ENCODE assay signal across 1 cellular context in genomic region chr6:33430991-33431879, GRCh38.
TF ChIP-seq lines count a peak whose summit lies in the region.

No MANE protein-coding gene starts in this region.

TF ChIP-seq in HEK293, 187 proteins besides CTCF, POLR2A, EP300 and RAD21 (continued from another document):
- peak; percentile 96 for TF ChIP-seq PRDM10 (tag by site-specific recombination; IDR thresholded peaks at IDR 0.05)
